27 cellular contexts compared by ENCODE assay signal in the genomic region with DNA sequence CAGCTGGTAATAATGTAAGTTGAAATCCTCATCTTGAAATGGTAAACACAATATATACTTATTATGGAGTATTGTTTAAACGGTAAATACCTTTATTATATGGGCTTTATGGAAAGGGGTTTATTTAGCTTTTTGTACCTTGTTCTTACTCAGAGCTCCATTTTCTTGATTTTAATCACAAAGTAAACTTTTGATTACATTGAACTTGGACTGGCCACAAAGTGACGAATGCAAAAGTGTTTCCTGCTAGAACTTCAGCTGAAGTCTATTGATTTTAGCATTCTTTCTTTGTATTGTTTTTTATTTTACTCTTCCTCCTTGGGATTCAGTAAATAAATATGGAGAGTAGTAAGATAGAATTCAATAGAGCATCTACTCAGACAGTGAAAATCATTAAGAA. TPM values are rescaled to one million over a fixed set of nuclear protein-coding genes. Genes with fewer than 3 reads are reported as not detected.
"Had no signal": no experiment of that assay in that cellular context is flagged by ENCODE, and none has a peak within 500 bp of the region (broad histone marks: within the 10 kb centered on the region; RNA-seq: fewer than 3 reads in every experiment).

No MANE protein-coding gene starts in this region.

- H3K4me3 Mint-ChIP-seq: activated CD4-positive, alpha-beta memory T cell treated with anti-CD3 and anti-CD28 coated beads, Interleukin-2, amount 10 ng/mL, durations not matched to agents 7 days and 5 days; activated CD4-positive, alpha-beta T cell treated with anti-CD3 and anti-CD28 coated beads for 36 hours; activated naive CD4-positive, alpha-beta T cell treated with anti-CD3 and anti-CD28 coated beads, Interleukin-2, amount 10 ng/mL, durations not matched to agents 7 days and 5 days; activated naive CD8-positive, alpha-beta T cell treated with anti-CD3 and anti-CD28 coated beads for 36 hours; activated T-cell treated with anti-CD3 and anti-CD28 coated beads, Interleukin-2, amount 50 U/mL, for 72 hours; T-cell had no signal

- H3K27ac Mint-ChIP-seq: activated CD4-positive, alpha-beta memory T cell treated with anti-CD3 and anti-CD28 coated beads, Interleukin-2, amount 10 ng/mL, durations not matched to agents 7 days and 5 days; activated CD4-positive, alpha-beta T cell treated with anti-CD3 and anti-CD28 coated beads for 36 hours; activated naive CD4-positive, alpha-beta T cell treated with anti-CD3 and anti-CD28 coated beads, Interleukin-2, amount 10 ng/mL, durations not matched to agents 7 days and 5 days; activated naive CD8-positive, alpha-beta T cell treated with anti-CD3 and anti-CD28 coated beads for 36 hours; activated T-cell treated with anti-CD3 and anti-CD28 coated beads, Interleukin-2, amount 50 U/mL, for 72 hours; activated T-helper 2 cell treated with anti-CD3 and anti-CD28 coated beads, Interferon-gamma antibody, Interleukin-2, Interleukin-4, amounts not matched to agents 10 μg/mL and 5 μg/mL and 100 μg/mL, durations not matched to agents 14 hours and 24 hours and 36 hours; T-cell had no signal

- ATAC-seq: activated CD4-positive, alpha-beta T cell treated with anti-CD3 and anti-CD28 coated beads for 36 hours; activated T-cell treated with anti-CD3 and anti-CD28 coated beads, Interleukin-2, amount 50 U/mL, for 72 hours; T-cell had no signal

- H3K4me1 Mint-ChIP-seq: activated CD4-positive, alpha-beta memory T cell treated with anti-CD3 and anti-CD28 coated beads, Interleukin-2, amount 10 ng/mL, durations not matched to agents 7 days and 5 days; activated CD4-positive, alpha-beta T cell treated with anti-CD3 and anti-CD28 coated beads for 36 hours; activated naive CD4-positive, alpha-beta T cell treated with anti-CD3 and anti-CD28 coated beads, Interleukin-2, amount 10 ng/mL, durations not matched to agents 7 days and 5 days; activated naive CD8-positive, alpha-beta T cell treated with anti-CD3 and anti-CD28 coated beads for 36 hours; T-cell had no signal

- H2AFZ ChIP-seq: PC-9 had no signal

- DNase-seq: activated CD4-positive, alpha-beta memory T cell treated with anti-CD3 and anti-CD28 coated beads, Interleukin-2, amount 10 ng/mL, durations not matched to agents 7 days and 5 days; activated CD4-positive, alpha-beta T cell treated with anti-CD3 and anti-CD28 coated beads for 36 hours; activated CD4-positive, alpha-beta T cell treated with anti-CD3 and anti-CD28 coated beads, Interleukin-2, amount 50 U/mL, for 1 hour; activated gamma-delta T cell treated with Interleukin-2 at 50 U/mL for 16 hours; activated naive CD4-positive, alpha-beta T cell treated with anti-CD3 and anti-CD28 coated beads, Interleukin-2, amount 10 ng/mL, durations not matched to agents 7 days and 5 days; activated naive CD8-positive, alpha-beta T cell treated with anti-CD3 and anti-CD28 coated beads for 36 hours; activated T-cell treated with anti-CD3 and anti-CD28 coated beads for 4 hours; activated T-cell treated with anti-CD3 and anti-CD28 coated beads, Interleukin-2, amount 50 U/mL, for 72 hours; caudate nucleus; MG63; MV-4-11; NCI-H1092 treated with DMSO at 0.1 percent for 48 hours; NCI-H1417 treated with DMSO at 0.1 percent for 48 hours; NCI-H1694 treated with DMSO at 0.1 percent for 48 hours; NCI-H2081; NCI-H524; PC-9; SHP77 treated with DMSO at 0.1 percent for 48 hours; T-cell; WERI-Rb-1 had no signal

- H3K9me3 ChIP-seq: breast epithelium, MG63 had no signal

- H3K27me3 ChIP-seq: breast epithelium, MG63 had no signal

- H3K4me2 ChIP-seq: KMS-11, PC-9 had no signal

- H3K4me3 ChIP-seq: breast epithelium, MG63, PC-9 had no signal

- H3K9ac ChIP-seq: KMS-11 had no signal

- H3K27me3 Mint-ChIP-seq: activated naive CD4-positive, alpha-beta T cell treated with anti-CD3 and anti-CD28 coated beads, Interleukin-2, amount 10 ng/mL, durations not matched to agents 7 days and 5 days had no signal

- H3K36me3 ChIP-seq: breast epithelium, MG63, WERI-Rb-1 had no signal

- H3K27ac ChIP-seq: breast epithelium, KMS-11, PC-9, WERI-Rb-1 had no signal

- H3K9me3 Mint-ChIP-seq: activated CD4-positive, alpha-beta memory T cell treated with anti-CD3 and anti-CD28 coated beads, Interleukin-2, amount 10 ng/mL, durations not matched to agents 7 days and 5 days; activated naive CD4-positive, alpha-beta T cell treated with anti-CD3 and anti-CD28 coated beads, Interleukin-2, amount 10 ng/mL, durations not matched to agents 7 days and 5 days; activated naive CD8-positive, alpha-beta T cell treated with anti-CD3 and anti-CD28 coated beads for 36 hours; activated T-helper 2 cell treated with anti-CD3 and anti-CD28 coated beads, Interferon-gamma antibody, Interleukin-2, Interleukin-4, amounts not matched to agents 10 μg/mL and 5 μg/mL and 100 μg/mL, durations not matched to agents 14 hours and 24 hours and 36 hours; T-cell had no signal

- H3K36me3 Mint-ChIP-seq: activated naive CD4-positive, alpha-beta T cell treated with anti-CD3 and anti-CD28 coated beads, Interleukin-2, amount 10 ng/mL, durations not matched to agents 7 days and 5 days; activated naive CD8-positive, alpha-beta T cell treated with anti-CD3 and anti-CD28 coated beads for 36 hours; T-cell had no signal

- H3K4me1 ChIP-seq: breast epithelium had no signal

RNA-seq across cellular contexts. Expression of a gene that starts 19.8 kb away (rescaled TPM):
- total RNA-seq: activated CD4-positive, alpha-beta memory T cell treated with anti-CD3 and anti-CD28 coated beads, Interleukin-2, amount 10 ng/mL, durations not matched to agents 7 days and 5 days; activated CD4-positive, alpha-beta T cell treated with anti-CD3 and anti-CD28 coated beads for 36 hours; activated CD8-positive, alpha-beta memory T cell treated with anti-CD3 and anti-CD28 coated beads for 36 hours; activated naive CD8-positive, alpha-beta T cell treated with anti-CD3 and anti-CD28 coated beads for 36 hours; activated T-cell treated with anti-CD3 and anti-CD28 coated beads, Interleukin-2, amount 50 U/mL, for 72 hours; activated T-helper 2 cell treated with anti-CD3 and anti-CD28 coated beads, Interferon-gamma antibody, Interleukin-2, Interleukin-4, amounts not matched to agents 10 μg/mL and 5 μg/mL and 100 μg/mL, durations not matched to agents 14 hours and 24 hours and 36 hours; cerebellum; SK-MEL-5; T-helper 2 cell treated with Interferon-gamma antibody and Interleukin-4, amounts not matched to agents 100 ng/mL and 5 ng/mL, for 36 hours had no signal
